Comparison of ENCODE assay signal across 23 cellular contexts in genomic region chr4:40912455-40913055, GRCh38.
DNase-seq lines count a peak whose midpoint lies in the region; ATAC-seq, FAIRE-seq and TF ChIP-seq lines count a peak whose summit lies in the region.
"Had no signal": no experiment of that assay in that cellular context is flagged by ENCODE, and none has a peak within 500 bp of the region (broad histone marks: within the 10 kb centered on the region; RNA-seq: fewer than 3 reads in every experiment).

No MANE protein-coding gene starts in this region.

- H4K20me1 ChIP-seq in astrocyte (ENCODE audit: insufficient read depth, low read length), result peaks cover 6% of the 10 kb centered on the region

- H3K4me3 Mint-ChIP-seq in HFFc6 (no peak overlapping the region; the same call in 1 of the 2 replicates), astrocyte (ENCODE audit: unreplicated experiment) (no peak overlapping the region)
- no peak overlapping the region for H3K4me3 Mint-ChIP-seq in activated T-cell treated with anti-CD3 and anti-CD28 coated beads, Interleukin-2, amount 50 U/mL, for 72 hours
- H3K4me3 Mint-ChIP-seq: CD8-positive, alpha-beta T cell; naive thymus-derived CD8-positive, alpha-beta T cell had no signal

- H3K9me3 Mint-ChIP-seq in HFFc6 (no peaks in the 10 kb centered on the region), astrocyte (ENCODE audit: unreplicated experiment) (no peaks in the 10 kb centered on the region)
- no peaks in the 10 kb centered on the region for H3K9me3 Mint-ChIP-seq in activated T-cell treated with anti-CD3 and anti-CD28 coated beads, Interleukin-2, amount 50 U/mL, for 72 hours
- H3K9me3 Mint-ChIP-seq: CD8-positive, alpha-beta T cell had no signal

- no peaks in the 10 kb centered on the region for H3K36me3 ChIP-seq in astrocyte (ENCODE audit: insufficient read depth, low read length)

- H3K4me1 Mint-ChIP-seq in HFFc6 (ENCODE audit: low read depth) (peaks cover 91% of the 10 kb centered on the region), astrocyte (ENCODE audit: low read depth, unreplicated experiment) (peaks cover 52% of the 10 kb centered on the region)
- peaks cover 70% of the 10 kb centered on the region for H3K4me1 Mint-ChIP-seq in activated T-cell treated with anti-CD3 and anti-CD28 coated beads, Interleukin-2, amount 50 U/mL, for 72 hours (ENCODE audit: low read depth)

- H2AFZ ChIP-seq in astrocyte (ENCODE audit: low read depth, low read length), result no peak overlapping the region

- H3K4me3 ChIP-seq in AG04449 (ENCODE audit: low read depth, low read length) (no peak overlapping the region), astrocyte (ENCODE audit: insufficient read depth, low read depth, low read length) (no peak overlapping the region)

- no peak overlapping the region for H3K9ac ChIP-seq in astrocyte (ENCODE audit: low read length)

- H3K27me3 Mint-ChIP-seq in HFFc6 (ENCODE audit: insufficient read depth), result peaks cover 2% of the 10 kb centered on the region
- H3K27me3 Mint-ChIP-seq in astrocyte (ENCODE audit: low read depth, unreplicated experiment), result no peaks in the 10 kb centered on the region
- H3K27me3 Mint-ChIP-seq in activated T-cell treated with anti-CD3 and anti-CD28 coated beads, Interleukin-2, amount 50 U/mL, for 72 hours (ENCODE audit: low read depth), result no peaks in the 10 kb centered on the region
- H3K27me3 Mint-ChIP-seq: naive thymus-derived CD8-positive, alpha-beta T cell had no signal

- H3K36me3 Mint-ChIP-seq in HFFc6 (ENCODE audit: low read depth) (peaks cover 8% of the 10 kb centered on the region; the same call in 1 of the 2 replicates), astrocyte (ENCODE audit: low read depth, unreplicated experiment) (peaks cover 16% of the 10 kb centered on the region)
- peaks cover 0 to 3% of the 10 kb centered on the region in 2 donors for H3K36me3 Mint-ChIP-seq in activated T-cell treated with anti-CD3 and anti-CD28 coated beads, Interleukin-2, amount 50 U/mL, for 72 hours (ENCODE audit: insufficient read depth in 2 of 2)
- H3K36me3 Mint-ChIP-seq: CD8-positive, alpha-beta T cell; naive thymus-derived CD8-positive, alpha-beta T cell had no signal

- POLR2A ChIA-PET in AG04449 (lab: Yijun Ruan, JAX), result no interaction called here

- H3K27ac ChIP-seq in astrocyte (ENCODE audit: low read depth, low read length), result no peak overlapping the region
- H3K27ac ChIP-seq: HL-60 had no signal

- H3K4me1 ChIP-seq in astrocyte (ENCODE audit: insufficient read depth, low read length), result peaks cover 34% of the 10 kb centered on the region

- H3K27ac Mint-ChIP-seq in HFFc6 (peak overlapping the region; percentile 14), astrocyte (ENCODE audit: unreplicated experiment) (peak overlapping the region; percentile 53)
- H3K27ac Mint-ChIP-seq in activated T-cell treated with anti-CD3 and anti-CD28 coated beads, Interleukin-2, amount 50 U/mL, for 72 hours, result no peak overlapping the region
- H3K27ac Mint-ChIP-seq: CD8-positive, alpha-beta T cell; naive thymus-derived CD8-positive, alpha-beta T cell had no signal

- no peaks in the 10 kb centered on the region for H3K27me3 ChIP-seq in astrocyte (ENCODE audit: insufficient read depth, low read length)

- DNase-seq in AG04449 (ENCODE audit: low read depth, low spot score) (peak; percentile 19), HFFc6 (peak; percentile 53), astrocyte (ENCODE audit: low read depth) (no peak), iris pigment epithelial cell (ENCODE audit: low read depth) (peak; percentile 68), C1 segment of cervical spinal cord (lab: John Stamatoyannopoulos, UW) (no peak), cerebellar cortex (ENCODE audit: low spot score) (no peak), SKM-1 treated with dmso at 0.1 percent for 144 hours (lab: John Stamatoyannopoulos, UW; ENCODE audit: unreplicated experiment) (no peak)
- no peak for DNase-seq in activated T-cell treated with anti-CD3 and anti-CD28 coated beads, Interleukin-2, amount 50 U/mL, for 72 hours
- DNase-seq: activated CD4-positive, alpha-beta T cell treated with anti-CD3 and anti-CD28 coated beads for 4 hours; activated effector memory CD4-positive, alpha-beta T cell treated with anti-CD3 and anti-CD28 coated beads, Interleukin-2, amount 50 U/mL, for 16 hours; aorta; CD8-positive, alpha-beta T cell; cerebellar nuclear complex; DMS79; hippocampal formation; naive thymus-derived CD8-positive, alpha-beta T cell; NCI-H774; small intestine; stimulated activated CD4-positive, alpha-beta T cell treated with anti-CD3 and anti-CD28 coated beads, Interleukin-4, amount 100 ng/mL, for 24 hours; substantia nigra had no signal

- no peaks in the 10 kb centered on the region for H3K9me3 ChIP-seq in astrocyte (ENCODE audit: insufficient read depth, low read depth, low read length)

- no peaks in the 10 kb centered on the region for H3K79me2 ChIP-seq in astrocyte (ENCODE audit: insufficient read depth, low read length)

- CTCF ChIA-PET in AG04449 (lab: Yijun Ruan, JAX), result interaction anchor here (0.8 to 28.7 kb wide), 7 partner anchors 10 to 304 kb away, joined by 3 to 457 read pairs (median 6); partner anchors contain the start of gene APBB2

- FAIRE-seq in astrocyte (lab: Jason Lieb, UNC), result no peak
- FAIRE-seq: small intestine had no signal

- no peak overlapping the region for H3K4me2 ChIP-seq in astrocyte (ENCODE audit: low read length)

- no peak for ATAC-seq in activated T-cell treated with anti-CD3 and anti-CD28 coated beads, Interleukin-2, amount 50 U/mL, for 72 hours (replicated peaks in 1 of 2)
- ATAC-seq: CD8-positive, alpha-beta T cell; HCT116; naive thymus-derived CD8-positive, alpha-beta T cell; SK-N-SH treated with all-trans-retinoic acid at 6 μM for 48 hours had no signal

- TF ChIP-seq CTCF in AG04449 (IDR thresholded peaks at IDR 0.05; ENCODE audit: insufficient read depth, low read length, missing control alignments) (no peak), HFFc6 (IDR thresholded peaks at IDR 0.05) (no peak), astrocyte (IDR thresholded peaks at IDR 0.05; ENCODE audit: insufficient read depth, low read depth, low read length) (no peak)

Comparison
In these comparisons a context has a peak if more than half of its experiments do, and no peak if none do; other contexts are left out.
1. DNase-seq: peak in AG04449 (single experiment), HFFc6 (single experiment) and iris pigment epithelial cell (single experiment); none in astrocyte (single experiment), C1 segment of cervical spinal cord (0 of 14), cerebellar cortex (single experiment), SKM-1 treated with dmso at 0.1 percent for 144 hours (single experiment) and activated T-cell treated with anti-CD3 and anti-CD28 coated beads, Interleukin-2, amount 50 U/mL, for 72 hours (0 of 2).